ENCODE assay signal across 17 cellular contexts in genomic region chr22:18950141-18950540, GRCh38. TPM values are rescaled to one million over a fixed set of nuclear protein-coding genes. Genes with fewer than 3 reads are reported as not detected.
A peak's percentile ranks its signal among the peaks of the same experiment; 100 is the strongest.
DNase-seq lines count a peak whose midpoint lies in the region; ATAC-seq, FAIRE-seq and TF ChIP-seq lines count a peak whose summit lies in the region.
"Had no signal": no experiment of that assay in that cellular context is flagged by ENCODE, and none has a peak within 500 bp of the region (broad histone marks: within the 10 kb centered on the region; RNA-seq: fewer than 3 reads in every experiment).

No MANE protein-coding gene starts in this region.

- H3K36me3 ChIP-seq in right lobe of liver (no peaks in the 10 kb centered on the region), HepG2 (replicated peaks in 1 of 2; ENCODE audit: control insufficient read depth in 1 of 2, insufficient read depth in 2 of 2, low read length in 2 of 2) (no peaks in the 10 kb centered on the region)
- H3K36me3 ChIP-seq: BE2C had no signal

- TF ChIP-seq EP300 in HepG2 (IDR thresholded peaks at IDR 0.05; ENCODE audit: low read depth in 2 of 2, low read length in 2 of 2) (no peak), HepG2 (CRISPR knock-in tag; IDR thresholded peaks at IDR 0.05; ENCODE audit: borderline replicate concordance) (no peak)

- no peak overlapping the region for H3K9ac ChIP-seq in HepG2 (ENCODE audit: insufficient read depth, low read depth, low read length)

- no peaks in the 10 kb centered on the region for H3K79me2 ChIP-seq in HepG2 (ENCODE audit: insufficient read depth, low read length)

- peak; percentile 20 to 48 (median 45) for DNase-seq in right lobe of liver
- no peak for DNase-seq in HepG2 (ENCODE audit: low spot score)
- peak in 2 of 3 donors; percentile 21 to 23 for DNase-seq in right cardiac atrium
- DNase-seq in posterior vena cava (ENCODE audit: low spot score): peak; percentile 62
- DNase-seq in GF-D8 (lab: John Stamatoyannopoulos, UW): no peak
- DNase-seq: BE2C; Calu3; CD4-positive, alpha-beta memory T cell; DMS79; HCEC 1CT; NCI-H187 treated with DMSO at 0.1 percent for 48 hours; NCI-H510A treated with DMSO at 0.1 percent for 48 hours; NCI-H82; PC-9 had no signal

- FAIRE-seq in HepG2 (lab: Jason Lieb, UNC): no peak

- H3K4me2 ChIP-seq in HepG2 (ENCODE audit: low read depth, low read length): no peak overlapping the region
- H3K4me2 ChIP-seq: PC-9 had no signal

- H4K20me1 ChIP-seq in HepG2 (ENCODE audit: insufficient read depth, low read length): no peaks in the 10 kb centered on the region

- ATAC-seq in right lobe of liver: no peak
- no peak for ATAC-seq in HepG2
- no peak for ATAC-seq in right cardiac atrium
- no peak for ATAC-seq in HG03354 (IDR thresholded peaks at IDR 0.05; ENCODE audit: poor library complexity, severe bottlenecking, unreplicated experiment)
- ATAC-seq in HG03045 (IDR thresholded peaks at IDR 0.05; ENCODE audit: unreplicated experiment): no peak

- WGBS in right lobe of liver (ENCODE audit: insufficient coverage, low coverage, low lambda C conversion rate, missing lambda C conversion rate): no CpG with 5 or more reads among the region's 5 CpGs
- 0% methylated on average over 1 of the region's 5 CpGs for WGBS in HepG2 (ENCODE audit: low lambda C conversion rate)
- WGBS in right cardiac atrium: 75% methylated on average over 5 of the region's 5 CpGs

- in situ Hi-C loops in HepG2 (cut with HindIII; ENCODE audit: extremely low pct_ligation_motif_present, low pct_unique_long_range_greater_than_20kb): loop anchor here (25.0 kb wide), 2 partner anchors 1212 to 1337 kb away; partner anchors contain the start of gene CCDC188

- CTCF ChIA-PET in HepG2 (lab: Yijun Ruan, JAX; ENCODE audit: low intra/inter-chr PET ratio, low total read pairs): no interaction called here

- H3K27me3 ChIP-seq in right lobe of liver: no peaks in the 10 kb centered on the region
- H3K27me3 ChIP-seq in HepG2 (ENCODE audit: control insufficient read depth in 1 of 2, insufficient read depth in 2 of 2, low read length in 2 of 2): peaks cover 0 to 7% of the 10 kb centered on the region in 2 experiments; a peak in 3 of 5 replicates
- H3K27me3 ChIP-seq in right cardiac atrium (ENCODE audit: control insufficient read depth, insufficient read depth): no peaks in the 10 kb centered on the region
- H3K27me3 ChIP-seq: BE2C had no signal

- no TSS peak for BruUV-seq in HepG2 (replicated peaks; lab: Mats Ljungman, UMichigan)

- H3K9me3 ChIP-seq in right lobe of liver (no peaks in the 10 kb centered on the region), HepG2 (ENCODE audit: low read length) (no peaks in the 10 kb centered on the region), right cardiac atrium (ENCODE audit: control insufficient read depth, low read length) (no peaks in the 10 kb centered on the region)
- H3K9me3 ChIP-seq: BE2C had no signal

- TF ChIP-seq CTCF in right lobe of liver (IDR thresholded peaks at IDR 0.05) (no peak), HepG2 (CRISPR knock-in tag; IDR thresholded peaks at IDR 0.05) (no peak)

- TF ChIP-seq POLR2A in right lobe of liver (IDR thresholded peaks at IDR 0.05): no peak
- no peak for TF ChIP-seq POLR2A in HepG2 (IDR thresholded peaks at IDR 0.05; ENCODE audit: insufficient read depth in 1 of 2, low read depth in 2 of 2, low read length in 2 of 2)

- H3K4me1 ChIP-seq in right lobe of liver (peaks cover 0 to 15% (median 4%) of the 10 kb centered on the region in 4 donors), HepG2 (ENCODE audit: insufficient read depth, low read length) (no peaks in the 10 kb centered on the region), right cardiac atrium (ENCODE audit: control insufficient read depth, insufficient read depth, low read length) (no peaks in the 10 kb centered on the region)
- H3K4me1 ChIP-seq: BE2C had no signal

- peak overlapping the region in 2 of 3 donors; percentile 76 to 89 for H3K27ac ChIP-seq in right lobe of liver
- H3K27ac ChIP-seq in HepG2 (ENCODE audit: extremely low read length, insufficient read depth, low read length): no peak overlapping the region
- H3K27ac ChIP-seq in right cardiac atrium (ENCODE audit: low read length): no peak overlapping the region
- H3K27ac ChIP-seq: PC-9 had no signal

- no peak overlapping the region for H2AFZ ChIP-seq in HepG2 (ENCODE audit: low read length)
- H2AFZ ChIP-seq: PC-9 had no signal

- no peak for TF ChIP-seq RAD21 in HepG2 (CRISPR knock-in tag; IDR thresholded peaks at IDR 0.05)

- H3K4me3 ChIP-seq in right lobe of liver (no peak overlapping the region), HepG2 (replicated peaks in 1 of 3; ENCODE audit: insufficient read depth in 1 of 3, low read depth in 2 of 3, low read length in 3 of 3) (no peak overlapping the region), right cardiac atrium (ENCODE audit: low read length) (no peak overlapping the region)
- H3K4me3 ChIP-seq: PC-9 had no signal

- intact Hi-C loops in right lobe of liver (cut with DNase I): no loop called here
- intact Hi-C loops in HepG2 (cut with micrococcal nuclease; ENCODE audit: unreplicated experiment): no loop called here
- intact Hi-C loops in right cardiac atrium (cut with DNase I): no loop called here
- intact Hi-C loops in posterior vena cava (cut with DNase I): no loop called here

- POLR2A ChIA-PET in HepG2 (lab: Yijun Ruan, JAX): no interaction called here

TF ChIP-seq in HepG2, 621 proteins besides CTCF, POLR2A, EP300 and RAD21 (continues in another document):
- TF ChIP-seq ZBTB8A (CRISPR knock-in tag; IDR thresholded peaks at IDR 0.05; ENCODE audit: borderline replicate concordance, low read depth): no peak

RNA-seq across cellular contexts. Expression of gene PRODH, which starts 14.0 kb away (rescaled TPM):
- 10 to 100 TPM in 1 of 6 experiments, 1 to 10 TPM in 4, under 1 TPM in 1; 0.86 to 31.0 (median 3.8) TPM for total RNA-seq in right lobe of liver
- 0.29 TPM in 1 of 2 replicates, not detected in the other for total RNA-seq in HepG2 (2016; rRNA removed; fragmentation: Illumina TruSeq; extraction: Trizol)
- not detected in 2 replicates for total RNA-seq in HepG2 (2016; cell fraction: cytosol; rRNA removed; fragmentation: Illumina TruSeq; extraction: Trizol; ENCODE audit: low read depth)
- total RNA-seq in HepG2 (2016; cell fraction: insoluble cytoplasmic fraction; rRNA removed; fragmentation: Illumina TruSeq; extraction: Trizol): 0.30 TPM in 1 of 2 replicates, not detected in the other
- total RNA-seq in HepG2 (2016; cell fraction: membrane; rRNA removed; fragmentation: Illumina TruSeq; extraction: Trizol): not detected in 2 replicates
- total RNA-seq in HepG2 (2016; cell fraction: nucleus; rRNA removed; fragmentation: Illumina TruSeq; extraction: Trizol): 0.22 and 0.50 TPM in 2 replicates
- 0.30 and 0.76 TPM in 2 replicates for polyA plus RNA-seq in HepG2 (2011; rRNA removed)
- 0.04 and 0.29 TPM in 2 replicates for polyA plus RNA-seq in HepG2 (2011; cell fraction: cytosol; rRNA removed)
- 7.8 and 9.7 TPM in 2 replicates for polyA plus RNA-seq in HepG2 (2011; cell fraction: nucleus; rRNA removed)
- polyA plus RNA-seq in HepG2 (2012): 0.59 and 0.69 TPM in 2 replicates
- polyA plus RNA-seq in HepG2 (2016; cell fraction: cytosol; fragmentation: Illumina TruSeq; extraction: Trizol; ENCODE audit: low read depth): not detected in 2 replicates
- polyA plus RNA-seq in HepG2 (2016; cell fraction: insoluble cytoplasmic fraction; fragmentation: Illumina TruSeq; extraction: Trizol; ENCODE audit: low read depth): not detected in 2 replicates
- not detected in 2 replicates for polyA plus RNA-seq in HepG2 (2016; cell fraction: membrane; fragmentation: Illumina TruSeq; extraction: Trizol; ENCODE audit: low read depth)
- 0.76 and 1.5 TPM in 2 replicates for polyA plus RNA-seq in HepG2 (2016; cell fraction: nucleus; fragmentation: Illumina TruSeq; extraction: Trizol; ENCODE audit: insufficient read depth, low read depth)
- polyA minus RNA-seq in HepG2 (2011; rRNA and poly(A)+ RNA removed; ENCODE audit: low replicate concordance): 0.26 and 0.62 TPM in 2 replicates
- 0.88 TPM in 1 of 2 replicates, not detected in the other for polyA minus RNA-seq in HepG2 (2011; cell fraction: cytosol; rRNA and poly(A)+ RNA removed)
- 2.1 and 2.6 TPM in 2 replicates for polyA minus RNA-seq in HepG2 (2011; cell fraction: nucleus; rRNA and poly(A)+ RNA removed)
- 1 to 10 TPM in 3 of 4 donors, under 1 TPM in 1; 0.75 to 9.7 (median 3.7) TPM for total RNA-seq in right cardiac atrium
- polyA plus RNA-seq in right cardiac atrium: 2.8 TPM
- total RNA-seq in posterior vena cava: 1 to 10 TPM in 1 of 2 donors, under 1 TPM in 1; 0.33 to 3.4 TPM
- polyA plus RNA-seq: AG04450 had no signal

RNA-seq across cellular contexts. Expression of gene DGCR6, which starts 44.0 kb away (rescaled TPM):
- total RNA-seq in right lobe of liver: 1 to 10 TPM in 5 of 6 experiments, under 1 TPM in 1; 0.92 to 5.1 (median 2.5) TPM
- 0.07 TPM in 1 of 2 replicates, not detected in the other for total RNA-seq in HepG2 (2016; rRNA removed; fragmentation: Illumina TruSeq; extraction: Trizol)
- 0.71 TPM in 1 of 2 replicates, not detected in the other for total RNA-seq in HepG2 (2016; cell fraction: cytosol; rRNA removed; fragmentation: Illumina TruSeq; extraction: Trizol; ENCODE audit: low read depth)
- not detected in 2 replicates for total RNA-seq in HepG2 (2016; cell fraction: insoluble cytoplasmic fraction; rRNA removed; fragmentation: Illumina TruSeq; extraction: Trizol)
- not detected in 2 replicates for total RNA-seq in HepG2 (2016; cell fraction: membrane; rRNA removed; fragmentation: Illumina TruSeq; extraction: Trizol)
- 0.12 TPM in 1 of 2 replicates, not detected in the other for total RNA-seq in HepG2 (2016; cell fraction: nucleus; rRNA removed; fragmentation: Illumina TruSeq; extraction: Trizol)
- polyA plus RNA-seq in HepG2 (2011; rRNA removed): 0.13 TPM in 1 of 2 replicates, not detected in the other
- 0.05 TPM in 1 of 2 replicates, not detected in the other for polyA plus RNA-seq in HepG2 (2011; cell fraction: cytosol; rRNA removed)
- 0.16 and 0.17 TPM in 2 replicates for polyA plus RNA-seq in HepG2 (2011; cell fraction: nucleus; rRNA removed)
- not detected in 2 replicates for polyA plus RNA-seq in HepG2 (2012)
- 0.26 TPM in 1 of 2 replicates, not detected in the other for polyA plus RNA-seq in HepG2 (2016; cell fraction: cytosol; fragmentation: Illumina TruSeq; extraction: Trizol; ENCODE audit: low read depth)
- polyA plus RNA-seq in HepG2 (2016; cell fraction: insoluble cytoplasmic fraction; fragmentation: Illumina TruSeq; extraction: Trizol; ENCODE audit: low read depth): not detected in 2 replicates
- polyA plus RNA-seq in HepG2 (2016; cell fraction: membrane; fragmentation: Illumina TruSeq; extraction: Trizol; ENCODE audit: low read depth): 0.33 TPM in 1 of 2 replicates, not detected in the other
- polyA plus RNA-seq in HepG2 (2016; cell fraction: nucleus; fragmentation: Illumina TruSeq; extraction: Trizol; ENCODE audit: insufficient read depth, low read depth): not detected in 2 replicates
- 0.12 and 2.3 TPM in 2 replicates for polyA minus RNA-seq in HepG2 (2011; rRNA and poly(A)+ RNA removed; ENCODE audit: low replicate concordance)
- not detected in 2 replicates for polyA minus RNA-seq in HepG2 (2011; cell fraction: cytosol; rRNA and poly(A)+ RNA removed)
- not detected in 2 replicates for polyA minus RNA-seq in HepG2 (2011; cell fraction: nucleus; rRNA and poly(A)+ RNA removed)
- total RNA-seq in right cardiac atrium: 10 to 100 TPM in 1 of 4 donors, 1 to 10 TPM in 3; 2.8 to 11.2 (median 6.2) TPM
- polyA plus RNA-seq in right cardiac atrium: 3.6 TPM
- 1 to 10 TPM; 1.0 to 3.5 TPM for total RNA-seq in posterior vena cava

Comparison
In these comparisons a context has a peak if more than half of its experiments do, and no peak if none do; other contexts are left out.
1. DNase-seq: peak in right lobe of liver (3 of 3), right cardiac atrium (2 of 3) and posterior vena cava (single experiment); none in HepG2 (single experiment) and GF-D8 (single experiment).
2. H3K27ac ChIP-seq: peak in right lobe of liver (2 of 3); none in HepG2 (single experiment) and right cardiac atrium (single experiment).